In the genomic region with DNA sequence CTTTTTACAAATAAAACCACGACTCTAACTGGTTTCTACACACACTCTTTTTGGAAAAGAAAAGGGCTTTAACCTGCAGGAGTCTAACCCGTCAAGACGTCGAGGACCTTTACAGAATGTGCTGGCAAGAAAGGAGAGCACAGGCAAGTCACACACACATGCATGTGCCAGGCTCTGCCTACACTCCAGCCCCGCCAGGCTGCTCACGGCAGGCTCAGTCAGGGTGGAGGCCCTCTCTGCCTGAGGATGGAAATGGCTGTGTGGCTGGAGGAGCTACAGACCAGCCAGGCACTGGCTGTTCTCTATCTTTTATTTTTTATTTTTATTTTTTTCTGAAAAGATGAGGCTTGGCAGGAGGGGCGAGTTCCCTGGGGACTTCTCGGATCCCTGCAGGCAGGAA, we compare ENCODE assay signal across 12 cellular contexts. TPM values are rescaled to one million over a fixed set of nuclear protein-coding genes. Genes with fewer than 3 reads are reported as not detected.
DNase-seq lines count a peak whose midpoint lies in the region; ATAC-seq and TF ChIP-seq lines count a peak whose summit lies in the region.
"Had no signal": no experiment of that assay in that cellular context is flagged by ENCODE, and none has a peak within 500 bp of the region (broad histone marks: within the 10 kb centered on the region; RNA-seq: fewer than 3 reads in every experiment).

No MANE protein-coding gene starts in this region.

- H3K4me3 Mint-ChIP-seq in T-helper 2 cell treated with Interferon-gamma antibody and Interleukin-4, amounts not matched to agents 5 μg/mL and 100 μg/mL, for 36 hours, result peak overlapping the region; percentile 41
- peak overlapping the region; percentile 49 for H3K4me3 Mint-ChIP-seq in WTC11
- no peak overlapping the region for H3K4me3 Mint-ChIP-seq in stimulated activated memory B cell treated with anti-CD40 and anti-IgM and Interleukin-4, amounts not matched to agents 10 μg/mL and 1 μg/mL and 100 μg/mL, for 72 hours

- CTCF ChIA-PET in WTC11 (lab: Charles Lee), result interaction anchor here (1.2 to 1.5 kb wide), 3 partner anchors 12 to 489 kb away, joined by 4 read pairs; no protein-coding TSS in a partner anchor

- no peak for TF ChIP-seq POLR2A in spleen (IDR thresholded peaks at IDR 0.05)

- H3K4me1 Mint-ChIP-seq in T-helper 2 cell treated with Interferon-gamma antibody and Interleukin-4, amounts not matched to agents 5 μg/mL and 100 μg/mL, for 36 hours (ENCODE audit: low read depth), result peaks cover 9% of the 10 kb centered on the region
- H3K4me1 Mint-ChIP-seq in WTC11, result peaks cover 74% of the 10 kb centered on the region
- peaks cover 47% of the 10 kb centered on the region for H3K4me1 Mint-ChIP-seq in stimulated activated memory B cell treated with anti-CD40 and anti-IgM and Interleukin-4, amounts not matched to agents 10 μg/mL and 1 μg/mL and 100 μg/mL, for 72 hours

- no peak for ATAC-seq in WTC11
- ATAC-seq in stimulated activated memory B cell treated with anti-CD40 and anti-IgM and Interleukin-4, amounts not matched to agents 10 μg/mL and 1 μg/mL and 100 μg/mL, for 72 hours, result no peak

- H3K27me3 Mint-ChIP-seq in T-helper 2 cell treated with Interferon-gamma antibody and Interleukin-4, amounts not matched to agents 5 μg/mL and 100 μg/mL, for 36 hours (ENCODE audit: low read depth), result peaks cover 88% of the 10 kb centered on the region
- peaks cover 99% of the 10 kb centered on the region for H3K27me3 Mint-ChIP-seq in WTC11 (ENCODE audit: low read depth)
- H3K27me3 Mint-ChIP-seq in stimulated activated memory B cell treated with anti-CD40 and anti-IgM and Interleukin-4, amounts not matched to agents 10 μg/mL and 1 μg/mL and 100 μg/mL, for 72 hours, result peaks cover 96% of the 10 kb centered on the region

- H3K4me1 ChIP-seq in iPS-18a (ENCODE audit: control insufficient read depth, low read depth, low read length), result peaks cover 33% of the 10 kb centered on the region
- peaks cover 12 to 55% (median 42%) of the 10 kb centered on the region in 6 donors for H3K4me1 ChIP-seq in spleen

- POLR2A ChIA-PET in WTC11 (lab: Charles Lee), result no interaction called here

- H3K36me3 ChIP-seq in iPS-18a (ENCODE audit: control insufficient read depth, low read depth, low read length) (no peaks in the 10 kb centered on the region), spleen (no peaks in the 10 kb centered on the region)
- H3K36me3 ChIP-seq: adrenal gland had no signal

- peaks cover 3% of the 10 kb centered on the region for H3K9me3 ChIP-seq in iPS-18a (ENCODE audit: control insufficient read depth, low read depth, low read length)
- no peaks in the 10 kb centered on the region for H3K9me3 ChIP-seq in spleen
- H3K9me3 ChIP-seq: adrenal gland had no signal

- H3K27ac Mint-ChIP-seq in T-helper 2 cell treated with Interferon-gamma antibody and Interleukin-4, amounts not matched to agents 5 μg/mL and 100 μg/mL, for 36 hours, result no peak overlapping the region
- H3K27ac Mint-ChIP-seq in WTC11, result no peak overlapping the region
- H3K27ac Mint-ChIP-seq in stimulated activated memory B cell treated with anti-CD40 and anti-IgM and Interleukin-4, amounts not matched to agents 10 μg/mL and 1 μg/mL and 100 μg/mL, for 72 hours, result no peak overlapping the region

- no peaks in the 10 kb centered on the region for H3K9me3 Mint-ChIP-seq in T-helper 2 cell treated with Interferon-gamma antibody and Interleukin-4, amounts not matched to agents 5 μg/mL and 100 μg/mL, for 36 hours
- H3K9me3 Mint-ChIP-seq in WTC11, result no peaks in the 10 kb centered on the region
- no peaks in the 10 kb centered on the region for H3K9me3 Mint-ChIP-seq in stimulated activated memory B cell treated with anti-CD40 and anti-IgM and Interleukin-4, amounts not matched to agents 10 μg/mL and 1 μg/mL and 100 μg/mL, for 72 hours

- TF ChIP-seq CTCF in WTC11 (IDR thresholded peaks at IDR 0.05) (no peak), spleen (IDR thresholded peaks at IDR 0.05 in 8 of 11, conservative IDR thresholded peaks at IDR 0.05 in 3 of 11) (no peak)

- H3K27me3 ChIP-seq in iPS-18a (ENCODE audit: control insufficient read depth, insufficient read depth, low read length) (peaks cover 100% of the 10 kb centered on the region), spleen (replicated peaks in 1 of 7) (peaks cover 11 to 100% (median 75%) of the 10 kb centered on the region in 7 donors)

- H3K36me3 Mint-ChIP-seq in T-helper 2 cell treated with Interferon-gamma antibody and Interleukin-4, amounts not matched to agents 5 μg/mL and 100 μg/mL, for 36 hours (ENCODE audit: low read depth), result no peaks in the 10 kb centered on the region
- peaks cover 8% of the 10 kb centered on the region for H3K36me3 Mint-ChIP-seq in WTC11
- no peaks in the 10 kb centered on the region for H3K36me3 Mint-ChIP-seq in stimulated activated memory B cell treated with anti-CD40 and anti-IgM and Interleukin-4, amounts not matched to agents 10 μg/mL and 1 μg/mL and 100 μg/mL, for 72 hours

- H3K27ac ChIP-seq in iPS-18a (ENCODE audit: low read length) (no peak overlapping the region), spleen (no peak overlapping the region)
- H3K27ac ChIP-seq: adrenal gland, VCaP had no signal

- H3K9ac ChIP-seq in iPS-18a (ENCODE audit: low read length), result no peak overlapping the region

- peak overlapping the region; percentile 22 for H3K4me3 ChIP-seq in iPS-18a (ENCODE audit: low read length)
- H3K4me3 ChIP-seq in spleen, result peak overlapping the region in 6 of 8 donors; percentile 26 to 63 (median 34)

- intact Hi-C loops in spleen (cut with DNase I; ENCODE audit: low total_unique reads), result loop anchor here (10.0 kb wide), 1 partner anchor 907 kb away; no protein-coding TSS in a partner anchor

- 42 to 52% (median 44%) methylated on average over 8 of the region's 8 CpGs for WGBS in spleen, 5 donors

- no peak for DNase-seq in T-helper 2 cell treated with Interferon-gamma antibody and Interleukin-4, amounts not matched to agents 5 μg/mL and 100 μg/mL, for 36 hours (ENCODE audit: low spot score)
- DNase-seq in T-helper 2 cell (no peak), WTC11 (ENCODE audit: low spot score) (no peak), spleen (no peak), globus pallidus (ENCODE audit: low spot score) (no peak), RPMI8226 (no peak)
- DNase-seq: KBM-7 had no signal

TF ChIP-seq in WTC11, 78 proteins besides CTCF, POLR2A, EP300 and RAD21 (continues in another document):
- no peak for TF ChIP-seq CREB1 (CRISPR knock-in tag; IDR thresholded peaks at IDR 0.05)
- TF ChIP-seq, protein P1, sequence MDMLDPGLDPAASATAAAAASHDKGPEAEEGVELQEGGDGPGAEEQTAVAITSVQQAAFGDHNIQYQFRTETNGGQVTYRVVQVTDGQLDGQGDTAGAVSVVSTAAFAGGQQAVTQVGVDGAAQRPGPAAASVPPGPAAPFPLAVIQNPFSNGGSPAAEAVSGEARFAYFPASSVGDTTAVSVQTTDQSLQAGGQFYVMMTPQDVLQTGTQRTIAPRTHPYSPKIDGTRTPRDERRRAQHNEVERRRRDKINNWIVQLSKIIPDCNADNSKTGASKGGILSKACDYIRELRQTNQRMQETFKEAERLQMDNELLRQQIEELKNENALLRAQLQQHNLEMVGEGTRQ (CRISPR knock-in tag; IDR thresholded peaks at IDR 0.05), result no peak
- no peak for TF ChIP-seq TEAD4 (CRISPR knock-in tag; IDR thresholded peaks at IDR 0.05)
- TF ChIP-seq ZNF416 (CRISPR knock-in tag; IDR thresholded peaks at IDR 0.05), result no peak
- TF ChIP-seq, protein P2, sequence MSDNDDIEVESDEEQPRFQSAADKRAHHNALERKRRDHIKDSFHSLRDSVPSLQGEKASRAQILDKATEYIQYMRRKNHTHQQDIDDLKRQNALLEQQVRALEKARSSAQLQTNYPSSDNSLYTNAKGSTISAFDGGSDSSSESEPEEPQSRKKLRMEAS (CRISPR knock-in tag; IDR thresholded peaks at IDR 0.05), result no peak
- TF ChIP-seq, protein P3, sequence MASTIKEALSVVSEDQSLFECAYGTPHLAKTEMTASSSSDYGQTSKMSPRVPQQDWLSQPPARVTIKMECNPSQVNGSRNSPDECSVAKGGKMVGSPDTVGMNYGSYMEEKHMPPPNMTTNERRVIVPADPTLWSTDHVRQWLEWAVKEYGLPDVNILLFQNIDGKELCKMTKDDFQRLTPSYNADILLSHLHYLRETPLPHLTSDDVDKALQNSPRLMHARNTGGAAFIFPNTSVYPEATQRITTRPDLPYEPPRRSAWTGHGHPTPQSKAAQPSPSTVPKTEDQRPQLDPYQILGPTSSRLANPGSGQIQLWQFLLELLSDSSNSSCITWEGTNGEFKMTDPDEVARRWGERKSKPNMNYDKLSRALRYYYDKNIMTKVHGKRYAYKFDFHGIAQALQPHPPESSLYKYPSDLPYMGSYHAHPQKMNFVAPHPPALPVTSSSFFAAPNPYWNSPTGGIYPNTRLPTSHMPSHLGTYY (CRISPR knock-in tag; IDR thresholded peaks at IDR 0.05), result no peak
- no peak for TF ChIP-seq ZNF121 (CRISPR knock-in tag; IDR thresholded peaks at IDR 0.05)

RNA-seq across cellular contexts. Expression of a gene that starts 10.2 kb away (rescaled TPM):
- 6.2 to 13.2 TPM (median 6.6 TPM) in 3 replicates for total RNA-seq in WTC11 (2021)
- total RNA-seq in spleen, result not detected
- under 1 TPM in 1 of 3 donors, not detected in 2; 0.03 TPM for polyA plus RNA-seq in spleen
- total RNA-seq: adrenal gland, myocyte had no signal
- polyA plus RNA-seq: adrenal gland had no signal

RNA-seq across cellular contexts. Expression of a gene that starts 57.5 kb away (rescaled TPM):
- total RNA-seq in WTC11 (2021) (1.2 to 1.7 TPM (median 1.5 TPM) in 3 replicates), spleen (under 1 TPM in 1 of 7 donors, not detected in 6; 0.20 TPM)
- under 1 TPM in 2 of 3 donors, not detected in 1; 0.03 TPM for polyA plus RNA-seq in spleen
